Comparison of ENCODE assay signal across 18 cellular contexts in the genomic region with DNA sequence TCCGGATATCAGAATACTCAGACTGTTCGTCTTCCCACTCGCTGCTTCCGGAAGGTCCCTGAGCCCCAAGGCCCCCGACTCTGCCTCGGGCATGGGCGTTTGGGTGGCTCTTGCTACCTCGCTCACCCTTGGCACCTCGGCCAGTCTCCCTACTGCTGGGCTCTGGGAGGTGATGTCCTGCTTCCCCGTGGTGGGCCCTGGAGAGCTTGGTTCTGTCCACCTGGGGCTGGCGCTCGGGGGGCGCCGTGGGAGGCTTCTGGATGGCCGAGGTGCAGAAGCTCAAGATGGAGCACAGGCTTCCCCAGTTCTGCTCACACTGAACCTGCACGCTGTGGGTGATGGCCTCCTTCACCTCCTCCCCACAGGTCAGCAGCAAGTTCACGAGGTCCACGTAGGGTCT.
"Had no signal": no experiment of that assay in that cellular context is flagged by ENCODE, and none has a peak within 500 bp of the region (broad histone marks: within the 10 kb centered on the region; RNA-seq: fewer than 3 reads in every experiment).

No MANE protein-coding gene starts in this region.

- H3K4me3 ChIP-seq: coronary artery, sigmoid colon, stomach, testis, upper lobe of right lung had no signal

- H3K36me3 ChIP-seq: sigmoid colon, stomach, upper lobe of right lung, WERI-Rb-1 had no signal

- H3K27me3 ChIP-seq: pancreas, sigmoid colon, testis, upper lobe of right lung had no signal

- H3K27ac Mint-ChIP-seq: activated CD4-positive, alpha-beta memory T cell treated with anti-CD3 and anti-CD28 coated beads, Interleukin-2, amount 10 ng/mL, durations not matched to agents 7 days and 5 days; activated naive CD4-positive, alpha-beta T cell treated with anti-CD3 and anti-CD28 coated beads, Interleukin-2, amount 50 U/mL, for 24 hours; activated T-cell treated with anti-CD3 and anti-CD28 coated beads, Interleukin-2, amount 50 U/mL, for 24 hours had no signal

- ATAC-seq: esophagus mucosa, left ventricle myocardium superior, upper lobe of right lung had no signal

- H3K27ac ChIP-seq: coronary artery, stomach, testis, upper lobe of right lung, WERI-Rb-1 had no signal

- H3K9me3 Mint-ChIP-seq: activated CD4-positive, alpha-beta memory T cell treated with anti-CD3 and anti-CD28 coated beads, Interleukin-2, amount 10 ng/mL, durations not matched to agents 7 days and 5 days; activated naive CD4-positive, alpha-beta T cell treated with anti-CD3 and anti-CD28 coated beads, Interleukin-2, amount 50 U/mL, for 24 hours; activated T-cell treated with anti-CD3 and anti-CD28 coated beads, Interleukin-2, amount 50 U/mL, for 24 hours; neural crest cell had no signal

- H3K4me1 Mint-ChIP-seq: activated CD4-positive, alpha-beta memory T cell treated with anti-CD3 and anti-CD28 coated beads, Interleukin-2, amount 10 ng/mL, durations not matched to agents 7 days and 5 days; activated naive CD4-positive, alpha-beta T cell treated with anti-CD3 and anti-CD28 coated beads, Interleukin-2, amount 50 U/mL, for 24 hours had no signal

- H3K4me3 Mint-ChIP-seq: activated CD4-positive, alpha-beta memory T cell treated with anti-CD3 and anti-CD28 coated beads, Interleukin-2, amount 10 ng/mL, durations not matched to agents 7 days and 5 days; activated naive CD4-positive, alpha-beta T cell treated with anti-CD3 and anti-CD28 coated beads, Interleukin-2, amount 50 U/mL, for 24 hours; activated T-cell treated with anti-CD3 and anti-CD28 coated beads, Interleukin-2, amount 50 U/mL, for 24 hours; neural crest cell had no signal

- H3K9me3 ChIP-seq: pancreas, sigmoid colon, stomach, testis, upper lobe of right lung had no signal

- DNase-seq: activated CD4-positive, alpha-beta memory T cell treated with anti-CD3 and anti-CD28 coated beads, Interleukin-2, amount 10 ng/mL, durations not matched to agents 7 days and 5 days; activated CD4-positive, alpha-beta T cell treated with anti-CD3 and anti-CD28 coated beads for 4 hours; activated T-cell treated with anti-CD3 and anti-CD28 coated beads, Interleukin-2, amount 50 U/mL, for 24 hours; caudate nucleus; kidney glomerular epithelial cell; left ventricle myocardium superior; sigmoid colon; stimulated activated CD4-positive, alpha-beta T cell treated with anti-CD3 and anti-CD28 coated beads, Interleukin-12 subunit alpha, Interleukin-12 subunit beta, amount 100 ng/mL, for 4 hours; stimulated activated CD4-positive, alpha-beta T cell treated with anti-CD3 and anti-CD28 coated beads, Interleukin-2, amount 100 ng/mL, for 24 hours; stomach; testis; upper lobe of right lung; WERI-Rb-1 had no signal
